ENCODE assay signal across 8 cellular contexts in the genomic region with DNA sequence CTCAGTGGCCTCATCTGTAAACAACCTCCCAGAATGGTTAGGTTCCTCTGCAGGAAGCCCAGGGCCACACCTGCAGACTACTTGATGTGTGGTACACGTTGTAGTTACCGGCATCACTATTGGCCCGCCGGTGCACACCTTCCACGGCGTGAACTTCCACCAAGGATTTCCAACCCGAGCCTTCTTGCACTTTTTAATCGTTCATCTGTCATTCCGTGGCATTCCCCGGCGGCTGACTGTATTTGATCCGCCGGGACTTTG. TPM values are rescaled to one million over a fixed set of nuclear protein-coding genes. Genes with fewer than 3 reads are reported as not detected.
DNase-seq lines count a peak whose midpoint lies in the region; ATAC-seq and TF ChIP-seq lines count a peak whose summit lies in the region.

No MANE protein-coding gene starts in this region.

- H3K27ac ChIP-seq in gastroesophageal sphincter, result peak overlapping the region in 3 of 4 donors; percentile 76 to 80 (median 80)

- H3K4me3 Mint-ChIP-seq in activated CD8-positive, alpha-beta T cell treated with anti-CD3 and anti-CD28 coated beads for 36 hours, result peak overlapping the region; percentile 87

- no peak for TF ChIP-seq EP300 in gastroesophageal sphincter (IDR thresholded peaks at IDR 0.05)

- TF ChIP-seq POLR2A in gastroesophageal sphincter (IDR thresholded peaks at IDR 0.05), result no peak

- DNase-seq in G401 (ENCODE audit: low spot score) (peak; percentile 71), skeletal muscle cell (ENCODE audit: low read depth) (no peak), RPMI8226 (no peak), AG08395 (ENCODE audit: low spot score) (no peak), NCI-H1694 (lab: John Stamatoyannopoulos, UW) (no peak)
- DNase-seq in activated CD8-positive, alpha-beta T cell treated with anti-CD3 and anti-CD28 coated beads for 36 hours, result peak; percentile 55

- H3K27me3 ChIP-seq in gastroesophageal sphincter, result no peaks in the 10 kb centered on the region

- H3K27me3 Mint-ChIP-seq in activated CD8-positive, alpha-beta T cell treated with anti-CD3 and anti-CD28 coated beads for 36 hours, result peaks cover 5% of the 10 kb centered on the region

- peaks cover 46% of the 10 kb centered on the region for H3K4me1 Mint-ChIP-seq in activated CD8-positive, alpha-beta T cell treated with anti-CD3 and anti-CD28 coated beads for 36 hours (ENCODE audit: low read depth)

- WGBS in gastroesophageal sphincter (ENCODE audit: low coverage in 1 of 2), 2 donors, result 0 to 10% methylated on average over 5 to 10 of the region's 13 CpGs

- in situ Hi-C loops in G401 (cut with HindIII; ENCODE audit: low sequenced_read_pairs), result no loop called here

- H3K36me3 ChIP-seq in gastroesophageal sphincter, result no peaks in the 10 kb centered on the region

- TF ChIP-seq CTCF in activated CD8-positive, alpha-beta T cell treated with anti-CD3 and anti-CD28 coated beads for 36 hours (IDR thresholded peaks at IDR 0.05), result peak; percentile 3
- no peak for TF ChIP-seq CTCF in gastroesophageal sphincter (IDR thresholded peaks at IDR 0.05)

- H3K36me3 Mint-ChIP-seq in activated CD8-positive, alpha-beta T cell treated with anti-CD3 and anti-CD28 coated beads for 36 hours (ENCODE audit: low read depth), result peaks cover 7% of the 10 kb centered on the region

- intact Hi-C loops in activated CD8-positive, alpha-beta T cell treated with anti-CD3 and anti-CD28 coated beads for 36 hours (cut with micrococcal nuclease), result loop anchor here (1.0 kb wide), 1 partner anchor 10 kb away; no protein-coding TSS in a partner anchor

- ATAC-seq in HG03045 (IDR thresholded peaks at IDR 0.05; ENCODE audit: unreplicated experiment), result peak; percentile 11
- peak; percentile 5 for ATAC-seq in activated CD8-positive, alpha-beta T cell treated with anti-CD3 and anti-CD28 coated beads for 36 hours
- ATAC-seq in gastroesophageal sphincter, result no peak

- POLR2A ChIA-PET in activated CD8-positive, alpha-beta T cell treated with anti-CD3 and anti-CD28 coated beads for 36 hours (lab: Charles Lee), result interaction anchor here (0.6 to 2.4 kb wide), 5 partner anchors 11 to 59 kb away, joined by 3 to 18 read pairs (median 3); no protein-coding TSS in a partner anchor

- H3K4me3 ChIP-seq in gastroesophageal sphincter, result peak overlapping the region; percentile 9 to 54
- peak overlapping the region; percentile 49 for H3K4me3 ChIP-seq in skeletal muscle cell (ENCODE audit: low read depth, low read length)

- CTCF ChIA-PET in activated CD8-positive, alpha-beta T cell treated with anti-CD3 and anti-CD28 coated beads for 36 hours (lab: Charles Lee), result no interaction called here

- H3K27ac Mint-ChIP-seq in activated CD8-positive, alpha-beta T cell treated with anti-CD3 and anti-CD28 coated beads for 36 hours, result peak overlapping the region; percentile 84

- no peaks in the 10 kb centered on the region for H3K9me3 Mint-ChIP-seq in activated CD8-positive, alpha-beta T cell treated with anti-CD3 and anti-CD28 coated beads for 36 hours

- peaks cover 0 to 39% (median 3%) of the 10 kb centered on the region in 3 donors for H3K4me1 ChIP-seq in gastroesophageal sphincter

- no peaks in the 10 kb centered on the region for H3K9me3 ChIP-seq in gastroesophageal sphincter

RNA-seq across cellular contexts. Expression of a gene that starts 5.3 kb away (rescaled TPM):
- 23.0 and 27.3 TPM in 2 replicates for total RNA-seq in G401 (2014; rRNA removed; shearing (Covaris generic))
- total RNA-seq in activated CD8-positive, alpha-beta T cell treated with anti-CD3 and anti-CD28 coated beads for 36 hours, result 10 to 100 TPM; 30.6 to 31.5 TPM
- 10 to 100 TPM in 3 of 4 donors, 1 to 10 TPM in 1; 9.7 to 17.6 (median 12.1) TPM for total RNA-seq in gastroesophageal sphincter

RNA-seq across cellular contexts. Expression of a gene that starts 12.7 kb away (rescaled TPM):
- 3.9 and 5.1 TPM in 2 replicates for total RNA-seq in G401 (2014; rRNA removed; shearing (Covaris generic))
- 1 to 10 TPM; 1.1 to 3.0 TPM for total RNA-seq in activated CD8-positive, alpha-beta T cell treated with anti-CD3 and anti-CD28 coated beads for 36 hours
- 10 to 100 TPM in 1 of 4 donors, 1 to 10 TPM in 3; 3.0 to 11.0 (median 4.7) TPM for total RNA-seq in gastroesophageal sphincter

RNA-seq across cellular contexts. Expression of a gene that starts 26.0 kb away (rescaled TPM):
- 4,601 and 5,352 TPM in 2 replicates for total RNA-seq in G401 (2014; rRNA removed; shearing (Covaris generic))
- 1,000 to 10,000 TPM; 2,759 to 2,801 TPM for total RNA-seq in activated CD8-positive, alpha-beta T cell treated with anti-CD3 and anti-CD28 coated beads for 36 hours
- total RNA-seq in gastroesophageal sphincter, result 1,000 to 10,000 TPM; 1,300 to 1,812 (median 1,580) TPM

RNA-seq across cellular contexts. Expression of a gene that starts 43.2 kb away (rescaled TPM):
- total RNA-seq in G401 (2014; rRNA removed; shearing (Covaris generic)), result 2.5 and 3.6 TPM in 2 replicates
- 10 to 100 TPM; 13.2 to 13.8 TPM for total RNA-seq in activated CD8-positive, alpha-beta T cell treated with anti-CD3 and anti-CD28 coated beads for 36 hours
- total RNA-seq in gastroesophageal sphincter, result 10 to 100 TPM; 15.9 to 34.7 (median 22.2) TPM

Comparison
In these comparisons a context has a peak if more than half of its experiments do, and no peak if none do; other contexts are left out.
1. DNase-seq: peak in G401 (single experiment) and activated CD8-positive, alpha-beta T cell treated with anti-CD3 and anti-CD28 coated beads for 36 hours (single experiment); none in skeletal muscle cell (single experiment), RPMI8226 (single experiment), AG08395 (single experiment) and NCI-H1694 (single experiment).